In genomic region chr10:89302628-89303027, GRCh38 we compare ENCODE assay signal across 9 cellular contexts. TPM values are rescaled to one million over a fixed set of nuclear protein-coding genes. Genes with fewer than 3 reads are reported as not detected.
DNase-seq lines count a peak whose midpoint lies in the region; ATAC-seq and TF ChIP-seq lines count a peak whose summit lies in the region.
"Had no signal": no experiment of that assay in that cellular context is flagged by ENCODE, and none has a peak within 500 bp of the region (broad histone marks: within the 10 kb centered on the region; RNA-seq: fewer than 3 reads in every experiment).

No MANE protein-coding gene starts in this region.

- no peaks in the 10 kb centered on the region for H4K20me1 ChIP-seq in OCI-LY1 (ENCODE audit: insufficient read depth, low read length)

- TF ChIP-seq CTCF in CD8-positive, alpha-beta T cell (IDR thresholded peaks at IDR 0.05) = no peak
- TF ChIP-seq CTCF in OCI-LY1 (IDR thresholded peaks at IDR 0.05; ENCODE audit: low read length) = no peak
- no peak for TF ChIP-seq CTCF in osteocyte (IDR thresholded peaks at IDR 0.05)

- H3F3A ChIP-seq in OCI-LY1 (ENCODE audit: insufficient read depth, low read length) = no peaks in the 10 kb centered on the region

- H3K27ac ChIP-seq in CD8-positive, alpha-beta T cell (ENCODE audit: low read depth, low read length) = no peak overlapping the region
- no peak overlapping the region for H3K27ac ChIP-seq in OCI-LY1 (ENCODE audit: low read depth, low read length, poor library complexity, severe bottlenecking)
- H3K27ac ChIP-seq: WERI-Rb-1 had no signal

- H3K27me3 Mint-ChIP-seq in CD8-positive, alpha-beta T cell (ENCODE audit: low read depth) = no peaks in the 10 kb centered on the region
- H3K27me3 Mint-ChIP-seq in osteocyte (ENCODE audit: unreplicated experiment) = no peaks in the 10 kb centered on the region

- H3K4me3 ChIP-seq in CD8-positive, alpha-beta T cell (ENCODE audit: low read depth, low read length) = peak overlapping the region; percentile 51
- H3K4me3 ChIP-seq in OCI-LY1 (ENCODE audit: low read depth, low read length, poor library complexity, severe bottlenecking) (no peak overlapping the region), endocrine pancreas (ENCODE audit: control insufficient read depth, insufficient read depth, low read length) (peak overlapping the region; percentile 91)

- no peak overlapping the region for H2AFZ ChIP-seq in OCI-LY1 (ENCODE audit: low read length)

- no peaks in the 10 kb centered on the region for H3K79me2 ChIP-seq in OCI-LY1 (ENCODE audit: insufficient read depth, low read length)

- H3K4me1 Mint-ChIP-seq in CD8-positive, alpha-beta T cell (ENCODE audit: low read depth) = peaks cover 34% of the 10 kb centered on the region
- peaks cover 36% of the 10 kb centered on the region for H3K4me1 Mint-ChIP-seq in osteocyte (ENCODE audit: unreplicated experiment)

- peak overlapping the region; percentile 98 for H3K27ac Mint-ChIP-seq in CD8-positive, alpha-beta T cell
- peak overlapping the region; percentile 96 for H3K27ac Mint-ChIP-seq in osteocyte (ENCODE audit: unreplicated experiment)

- H3K9me3 ChIP-seq in CD8-positive, alpha-beta T cell (ENCODE audit: low read length) = no peaks in the 10 kb centered on the region
- H3K9me3 ChIP-seq in OCI-LY1 (ENCODE audit: low read length) = no peaks in the 10 kb centered on the region
- H3K9me3 ChIP-seq in endocrine pancreas (ENCODE audit: control insufficient read depth, low read length) = no peaks in the 10 kb centered on the region

- H3K4me1 ChIP-seq in CD8-positive, alpha-beta T cell (ENCODE audit: insufficient read depth, low read length) = peaks cover 24% of the 10 kb centered on the region
- peaks cover 14% of the 10 kb centered on the region for H3K4me1 ChIP-seq in OCI-LY1 (ENCODE audit: insufficient read depth, low read length, severe bottlenecking)
- peaks cover 5% of the 10 kb centered on the region for H3K4me1 ChIP-seq in endocrine pancreas (ENCODE audit: control insufficient read depth, insufficient read depth, low read length)

- no peaks in the 10 kb centered on the region for H3K36me3 ChIP-seq in CD8-positive, alpha-beta T cell (ENCODE audit: insufficient read depth, low read length)
- H3K36me3 ChIP-seq in OCI-LY1 (ENCODE audit: insufficient read depth, low read length) (no peaks in the 10 kb centered on the region), endocrine pancreas (ENCODE audit: control insufficient read depth, insufficient read depth, low read length) (no peaks in the 10 kb centered on the region)
- H3K36me3 ChIP-seq: WERI-Rb-1 had no signal

- ATAC-seq in CD8-positive, alpha-beta T cell = no peak
- ATAC-seq in GM21737 (IDR thresholded peaks at IDR 0.05; ENCODE audit: unreplicated experiment) (no peak), HG02852 (IDR thresholded peaks at IDR 0.05; ENCODE audit: unreplicated experiment) (no peak)

- no peaks in the 10 kb centered on the region for H3K9me2 ChIP-seq in OCI-LY1 (ENCODE audit: low read depth, low read length)

- CTCF ChIA-PET in CD8-positive, alpha-beta T cell (lab: Charles Lee) = interaction anchor here (0.7 to 0.9 kb wide), 3 partner anchors 90 to 617 kb away, joined by 3 to 6 read pairs (median 3); no protein-coding TSS in a partner anchor

- H3K4me2 ChIP-seq in OCI-LY1 (ENCODE audit: low read length) = peak overlapping the region; percentile 46; the same call in 1 of the 2 replicates

- peaks cover 36% of the 10 kb centered on the region for H3K36me3 Mint-ChIP-seq in CD8-positive, alpha-beta T cell
- H3K36me3 Mint-ChIP-seq in osteocyte (ENCODE audit: unreplicated experiment) = peaks cover 22% of the 10 kb centered on the region

- DNase-seq in CD8-positive, alpha-beta T cell = no peak
- DNase-seq in osteocyte (ENCODE audit: extremely low spot score, unreplicated experiment) (no peak), NCI-H2171 treated with DMSO at 0.1 percent for 48 hours (lab: John Stamatoyannopoulos, UW) (no peak), NCI-H1105 (lab: John Stamatoyannopoulos, UW) (no peak)
- DNase-seq: WERI-Rb-1 had no signal

- H3K27me3 ChIP-seq in CD8-positive, alpha-beta T cell (ENCODE audit: insufficient read depth, low read length) = no peaks in the 10 kb centered on the region
- no peaks in the 10 kb centered on the region for H3K27me3 ChIP-seq in OCI-LY1 (ENCODE audit: insufficient read depth, low read length)
- H3K27me3 ChIP-seq in endocrine pancreas (ENCODE audit: control insufficient read depth, insufficient read depth, low read length) = no peaks in the 10 kb centered on the region

- H3K9me3 Mint-ChIP-seq in CD8-positive, alpha-beta T cell = peaks cover 10% of the 10 kb centered on the region
- H3K9me3 Mint-ChIP-seq in osteocyte (ENCODE audit: unreplicated experiment) = peaks cover 6% of the 10 kb centered on the region

- H3K9ac ChIP-seq in OCI-LY1 (ENCODE audit: low read length) (no peak overlapping the region), endocrine pancreas (ENCODE audit: control insufficient read depth, insufficient read depth, low read length) (no peak overlapping the region)

- intact Hi-C loops in CD8-positive, alpha-beta T cell (cut with DNase I, micrococcal nuclease) = loop anchor here in 1 of 2 experiments (1.0 to 2.0 kb wide), 4 partner anchors 30 to 112 kb away; partner anchors contain the start of genes IFIT1 and IFIT5

- POLR2A ChIA-PET in CD8-positive, alpha-beta T cell (lab: Charles Lee) = interaction anchor here (0.8 to 3.6 kb wide), 6 partner anchors 25 to 423 kb away, joined by 3 to 22 read pairs (median 3); partner anchors contain the start of genes IFIT3, IFIT5, KIF20B and LIPA

- peak overlapping the region; percentile 88 for H3K4me3 Mint-ChIP-seq in CD8-positive, alpha-beta T cell
- H3K4me3 Mint-ChIP-seq in osteocyte (ENCODE audit: unreplicated experiment) = peak overlapping the region; percentile 75

RNA-seq across cellular contexts. Expression of gene IFIT2, which starts 0.8 kb away (rescaled TPM):
- 10 to 100 TPM; 18.4 TPM for total RNA-seq in CD8-positive, alpha-beta T cell
- total RNA-seq in osteocyte = 8.8 and 11.0 TPM in 2 replicates

RNA-seq across cellular contexts. Expression of gene IFIT3, which starts 25.2 kb away (rescaled TPM):
- total RNA-seq in CD8-positive, alpha-beta T cell = 1 to 10 TPM; 4.8 to 5.2 TPM
- 19.9 and 22.7 TPM in 2 replicates for total RNA-seq in osteocyte

RNA-seq across cellular contexts. Expression of gene LIPA, which starts 51.1 kb away (rescaled TPM):
- 10 to 100 TPM in 1 of 2 experiments, 1 to 10 TPM in 1; 9.7 to 12.1 TPM for total RNA-seq in CD8-positive, alpha-beta T cell
- total RNA-seq in osteocyte = 36.9 and 42.2 TPM in 2 replicates
